ENCODE assay signal across 7 cellular contexts in the genomic region with DNA sequence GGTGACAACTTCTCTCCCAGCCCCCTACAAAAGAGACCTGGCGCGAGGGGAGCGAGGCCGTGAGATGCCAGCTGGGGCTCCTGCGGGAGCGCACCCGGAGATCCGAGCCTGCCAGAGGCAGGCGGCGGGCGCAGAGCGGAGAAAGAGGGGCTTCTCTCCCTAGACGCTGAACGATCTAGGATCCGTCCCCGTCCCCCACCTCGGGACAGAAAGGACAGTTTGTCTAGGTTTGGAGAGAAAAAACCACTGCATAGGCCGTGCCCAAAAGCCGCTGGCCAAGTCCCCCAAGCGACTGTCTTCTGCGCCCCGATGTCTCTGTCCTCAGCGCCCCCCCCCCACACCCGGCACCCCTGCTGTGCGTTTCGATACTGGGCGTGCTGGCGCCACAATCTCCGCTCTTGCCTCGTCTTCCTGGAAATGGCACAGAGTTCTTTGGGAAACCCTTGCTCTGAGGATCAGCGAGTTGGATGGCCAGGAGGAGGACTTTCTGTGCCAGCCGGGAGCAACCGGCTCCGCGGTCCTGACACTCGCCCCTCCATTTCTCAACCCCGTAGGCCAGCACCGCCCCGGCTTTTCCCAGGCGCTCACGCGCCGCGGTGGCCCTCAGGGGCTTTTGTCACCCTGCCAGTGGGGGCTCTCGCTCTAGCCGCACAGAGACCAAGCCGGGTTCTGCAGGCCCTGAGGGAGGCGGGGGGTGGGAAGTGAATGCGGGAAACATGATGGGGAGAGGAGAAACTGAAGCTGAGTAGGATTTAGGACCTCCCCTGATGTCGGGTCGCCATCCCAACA. TPM values are rescaled to one million over a fixed set of nuclear protein-coding genes. Genes with fewer than 3 reads are reported as not detected.
A peak's percentile ranks its signal among the peaks of the same experiment; 100 is the strongest.
DNase-seq lines count a peak whose midpoint lies in the region; ATAC-seq and TF ChIP-seq lines count a peak whose summit lies in the region.

No MANE protein-coding gene starts in this region.

- H3K27ac ChIP-seq in SK-N-SH (ENCODE audit: low read depth in 2 of 2, low read length in 1 of 2), result no peak overlapping the region

- H3K27me3 ChIP-seq in SK-N-SH (ENCODE audit: insufficient read depth), result peaks cover 34% of the 10 kb centered on the region

- DNase-seq in SK-N-SH (peak; percentile 75), head of caudate nucleus (peak in 25 of 42 donors; percentile 8 to 47 (median 18)), sciatic nerve (ENCODE audit: low spot score) (no peak), hippocampal formation (lab: John Stamatoyannopoulos, UW) (no peak), HUDEP-2 (lab: John Stamatoyannopoulos, UW; ENCODE audit: unreplicated experiment in 76 of 76) (no peak)

- no peaks in the 10 kb centered on the region for H3K9me2 ChIP-seq in SK-N-SH

- no peak for TF ChIP-seq EP300 in SK-N-SH (IDR thresholded peaks at IDR 0.05; ENCODE audit: borderline replicate concordance in 1 of 2, low read depth in 1 of 2, low read length in 1 of 2)

- no peak overlapping the region for H3K9ac ChIP-seq in SK-N-SH

- H3K4me2 ChIP-seq in SK-N-SH, result peak overlapping the region; percentile 96

- WGBS in SK-N-SH (ENCODE audit: low lambda C conversion rate), result 5% methylated on average over 39 of the region's 51 CpGs

- no peaks in the 10 kb centered on the region for H4K20me1 ChIP-seq in SK-N-SH (ENCODE audit: insufficient read depth)

- H3K36me3 ChIP-seq in SK-N-SH (replicated peaks in 1 of 2; ENCODE audit: control insufficient read depth in 1 of 2, insufficient read depth in 2 of 2, low read length in 1 of 2), result no peaks in the 10 kb centered on the region

- no peak for TF ChIP-seq CTCF in GM12875 (IDR thresholded peaks at IDR 0.05; ENCODE audit: borderline replicate concordance, insufficient read depth, low read depth, low read length)
- no peak for TF ChIP-seq CTCF in SK-N-SH (IDR thresholded peaks at IDR 0.05)

- intact Hi-C loops in head of caudate nucleus (cut with DNase I), result no loop called here
- intact Hi-C loops in sciatic nerve (cut with DNase I), result loop anchor here (10.0 kb wide), 2 partner anchors 181 to 431 kb away; no protein-coding TSS in a partner anchor

- peak overlapping the region; percentile 72 for H2AFZ ChIP-seq in SK-N-SH (ENCODE audit: low read depth)

- no peaks in the 10 kb centered on the region for H3K9me3 ChIP-seq in SK-N-SH

- no peaks in the 10 kb centered on the region for H3K79me2 ChIP-seq in SK-N-SH (ENCODE audit: insufficient read depth)

- POLR2A ChIA-PET in SK-N-SH (lab: Yijun Ruan, JAX), result interaction anchor here (1.7 kb wide), 1 partner anchor 10 kb away, joined by 6 read pairs; no protein-coding TSS in a partner anchor

- H3K4me1 ChIP-seq in SK-N-SH (ENCODE audit: control insufficient read depth in 1 of 2, insufficient read depth in 2 of 2, low read depth in 1 of 2, low read length in 1 of 2), result peaks cover 0 to 22% of the 10 kb centered on the region in 2 experiments; a peak in 1 of 4 replicates

- ATAC-seq in sciatic nerve (peak; percentile 45), HG03342 (IDR thresholded peaks at IDR 0.05; ENCODE audit: unreplicated experiment) (no peak)

- H3F3A ChIP-seq in SK-N-SH (replicated peaks; ENCODE audit: insufficient read depth), result no peaks in the 10 kb centered on the region

- peak overlapping the region; percentile 57 for H3K4me3 ChIP-seq in GM12875 (ENCODE audit: low read depth, low read length)
- peak overlapping the region; percentile 45 to 64 for H3K4me3 ChIP-seq in SK-N-SH (ENCODE audit: low read depth in 2 of 2, low read length in 1 of 2)

- no peak for TF ChIP-seq RAD21 in SK-N-SH (IDR thresholded peaks at IDR 0.05; ENCODE audit: low read length)

- CTCF ChIA-PET in SK-N-SH (lab: Yijun Ruan, JAX), result interaction anchor here (0.9 to 14.6 kb wide), 12 partner anchors 8 to 609 kb away, joined by 3 to 146 read pairs (median 8); partner anchors contain the start of gene COG1

TF ChIP-seq in SK-N-SH, 30 proteins besides CTCF, POLR2A, EP300 and RAD21:
- TF ChIP-seq MXI1 (IDR thresholded peaks at IDR 0.05; ENCODE audit: low read depth, low read length) (0 out of 2 replicates have a peak, but pooled peaks have one; percentile 19), RFX5 (IDR thresholded peaks at IDR 0.05; ENCODE audit: low read length) (no peak)

RNA-seq across cellular contexts. Expression of gene SSTR2, which starts 1.0 kb away (rescaled TPM):
- 0.44 and 0.67 TPM in 2 replicates for polyA plus RNA-seq in SK-N-SH (2012; rRNA removed)
- polyA plus RNA-seq in SK-N-SH (2012; cell fraction: cytosol; rRNA removed), result 0.41 and 0.47 TPM in 2 replicates
- 0.49 and 0.73 TPM in 2 replicates for polyA plus RNA-seq in SK-N-SH (2012; cell fraction: nucleus; rRNA removed)
- total RNA-seq in sciatic nerve, result 1.0 TPM

RNA-seq across cellular contexts. Expression of gene COG1, which starts 27.0 kb away (rescaled TPM):
- 52.8 and 53.1 TPM in 2 replicates for polyA plus RNA-seq in SK-N-SH (2012; rRNA removed)
- polyA plus RNA-seq in SK-N-SH (2012; cell fraction: cytosol; rRNA removed), result 21.9 and 24.1 TPM in 2 replicates
- polyA plus RNA-seq in SK-N-SH (2012; cell fraction: nucleus; rRNA removed), result 159 and 187 TPM in 2 replicates
- 49.8 TPM for total RNA-seq in sciatic nerve

Comparison
In these comparisons a context has a peak if more than half of its experiments do, and no peak if none do; other contexts are left out.
1. DNase-seq: peak in SK-N-SH (single experiment) and head of caudate nucleus (25 of 42); none in sciatic nerve (single experiment), hippocampal formation (0 of 2) and HUDEP-2 (0 of 76).